8 cellular contexts compared by ENCODE assay signal in genomic region chr16:14354561-14355351, GRCh38.
DNase-seq lines count a peak whose midpoint lies in the region; ATAC-seq, FAIRE-seq and TF ChIP-seq lines count a peak whose summit lies in the region.

No MANE protein-coding gene starts in this region.

- no peak overlapping the region for H3K27ac ChIP-seq in lung (ENCODE audit: low read depth in 1 of 2, low read length in 1 of 2)

- no peaks in the 10 kb centered on the region for H3K4me1 ChIP-seq in lung (ENCODE audit: control insufficient read depth in 2 of 2, insufficient read depth in 2 of 2, low read length in 2 of 2)

- H3K4me3 Mint-ChIP-seq in activated CD4-positive, alpha-beta T cell treated with anti-CD3 and anti-CD28 coated beads, Interleukin-2, amount 10 ng/mL, durations not matched to agents 7 days and 5 days = peak overlapping the region; percentile 51

- TF ChIP-seq CTCF in BJ (IDR thresholded peaks at IDR 0.05; ENCODE audit: insufficient read depth, low read depth, low read length) (no peak), lung (IDR thresholded peaks at IDR 0.05; ENCODE audit: control extremely low read depth, extremely low read depth) (no peak)

- WGBS in lung, 2 donors = 44 to 50% methylated on average over 10 of the region's 10 CpGs

- H3K4me1 Mint-ChIP-seq in activated CD4-positive, alpha-beta T cell treated with anti-CD3 and anti-CD28 coated beads, Interleukin-2, amount 10 ng/mL, durations not matched to agents 7 days and 5 days = peaks cover 11% of the 10 kb centered on the region

- H3K27me3 Mint-ChIP-seq in activated CD4-positive, alpha-beta T cell treated with anti-CD3 and anti-CD28 coated beads, Interleukin-2, amount 10 ng/mL, durations not matched to agents 7 days and 5 days = peaks cover 12% of the 10 kb centered on the region

- peak; percentile 89 for ATAC-seq in HG03139 (IDR thresholded peaks at IDR 0.05; ENCODE audit: unreplicated experiment)
- ATAC-seq in lung (ENCODE audit: insufficient read depth, low FRiP score) = peak; percentile 41

- POLR2A ChIA-PET in BJ (lab: Charles Lee) = interaction anchor here (0.6 kb wide), 1 partner anchor 37 kb away, joined by 10 read pairs; no protein-coding TSS in a partner anchor
- POLR2A ChIA-PET in activated CD4-positive, alpha-beta T cell treated with anti-CD3 and anti-CD28 coated beads, Interleukin-2, amount 10 ng/mL, durations not matched to agents 7 days and 5 days (lab: Charles Lee) = interaction anchor here (0.8 kb wide), 1 partner anchor 1710 kb away, joined by 3 read pairs; no protein-coding TSS in a partner anchor

- DNase-seq in BJ (ENCODE audit: low read depth) (no peak), GM19239 (ENCODE audit: insufficient read length, low spot score) (peak; percentile 59), lung (ENCODE audit: low spot score) (no peak), iPS-NIHi7 (ENCODE audit: extremely low spot score) (no peak), COLO668 (lab: John Stamatoyannopoulos, UW; ENCODE audit: unreplicated experiment) (no peak), DMS153 (lab: John Stamatoyannopoulos, UW) (no peak)
- peak; percentile 54 for DNase-seq in activated CD4-positive, alpha-beta T cell treated with anti-CD3 and anti-CD28 coated beads, Interleukin-2, amount 10 ng/mL, durations not matched to agents 7 days and 5 days

- H3K27me3 ChIP-seq in BJ (ENCODE audit: control insufficient read depth, insufficient read depth, low read length) (no peaks in the 10 kb centered on the region; the same call in 1 of the 2 replicates), lung (ENCODE audit: control insufficient read depth, insufficient read depth) (peaks cover 3% of the 10 kb centered on the region)

- CTCF ChIA-PET in BJ (lab: Yijun Ruan, JAX) = interaction anchor here (0.9 kb wide), 2 partner anchors 9 to 20 kb away, joined by 3 read pairs; no protein-coding TSS in a partner anchor
- CTCF ChIA-PET in activated CD4-positive, alpha-beta T cell treated with anti-CD3 and anti-CD28 coated beads, Interleukin-2, amount 10 ng/mL, durations not matched to agents 7 days and 5 days (lab: Charles Lee) = interaction anchor here (0.6 to 0.7 kb wide), 2 partner anchors 24 to 47 kb away, joined by 3 to 4 read pairs; no protein-coding TSS in a partner anchor

- FAIRE-seq in GM19239 (lab: Jason Lieb, UNC) = peak; percentile 98

- no peaks in the 10 kb centered on the region for H3K9me3 ChIP-seq in lung (ENCODE audit: control insufficient read depth in 2 of 2, insufficient read depth in 1 of 2, low read length in 1 of 2)

- no peaks in the 10 kb centered on the region for H3K36me3 Mint-ChIP-seq in activated CD4-positive, alpha-beta T cell treated with anti-CD3 and anti-CD28 coated beads, Interleukin-2, amount 10 ng/mL, durations not matched to agents 7 days and 5 days (ENCODE audit: low read depth)

- H3K9me3 Mint-ChIP-seq in activated CD4-positive, alpha-beta T cell treated with anti-CD3 and anti-CD28 coated beads, Interleukin-2, amount 10 ng/mL, durations not matched to agents 7 days and 5 days = no peaks in the 10 kb centered on the region

- no peaks in the 10 kb centered on the region for H3K36me3 ChIP-seq in BJ (ENCODE audit: control insufficient read depth, insufficient read depth, low read length)
- no peaks in the 10 kb centered on the region for H3K36me3 ChIP-seq in lung (ENCODE audit: control insufficient read depth in 2 of 2, insufficient read depth in 2 of 2, low read length in 2 of 2)

- H3K4me3 ChIP-seq in BJ (ENCODE audit: low read depth, low read length) (peak overlapping the region; percentile 23), lung (no peak overlapping the region)

- peak overlapping the region; percentile 36 for H3K27ac Mint-ChIP-seq in activated CD4-positive, alpha-beta T cell treated with anti-CD3 and anti-CD28 coated beads, Interleukin-2, amount 10 ng/mL, durations not matched to agents 7 days and 5 days

Comparison
In these comparisons a context has a peak if more than half of its experiments do, and no peak if none do; other contexts are left out.
1. DNase-seq: peak in GM19239 (single experiment) and activated CD4-positive, alpha-beta T cell treated with anti-CD3 and anti-CD28 coated beads, Interleukin-2, amount 10 ng/mL, durations not matched to agents 7 days and 5 days (single experiment); none in BJ (single experiment), lung (single experiment), iPS-NIHi7 (single experiment), COLO668 (single experiment) and DMS153 (single experiment).